In the genomic region with DNA sequence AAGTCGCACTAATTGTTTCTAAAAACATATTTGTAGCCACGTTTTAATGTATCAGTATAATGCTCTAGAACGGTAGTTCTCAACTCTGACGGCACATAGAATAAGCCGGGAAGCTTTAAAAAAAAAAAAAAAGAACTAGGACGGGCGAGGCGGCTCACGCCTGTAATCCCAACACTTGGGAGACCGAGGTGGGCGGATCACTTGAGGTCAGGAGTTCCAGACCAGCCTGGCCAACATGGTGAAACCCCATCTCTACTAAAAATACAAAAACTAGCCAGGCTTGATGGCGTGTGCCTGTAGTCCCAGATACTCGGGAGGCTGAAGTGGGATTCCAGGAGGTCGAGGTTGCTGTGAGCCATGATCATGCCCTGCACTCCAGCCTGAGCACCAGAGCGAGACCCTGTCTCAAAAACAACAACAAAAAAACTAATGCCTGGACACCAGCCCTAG, we compare ENCODE assay signal across 8 cellular contexts.
DNase-seq lines count a peak whose midpoint lies in the region; ATAC-seq lines count a peak whose summit lies in the region.

No MANE protein-coding gene starts in this region.

- H3K4me3 ChIP-seq in HUES6 (ENCODE audit: low read depth, low read length) = peak overlapping the region; percentile 86
- H3K4me3 ChIP-seq in iPS-20b (ENCODE audit: low read length) = peak overlapping the region; percentile 91

- H3K9me3 Mint-ChIP-seq in activated naive CD8-positive, alpha-beta T cell (ENCODE audit: low read depth) = no peaks in the 10 kb centered on the region
- no peaks in the 10 kb centered on the region for H3K9me3 Mint-ChIP-seq in stimulated activated memory B cell treated with anti-CD40 and anti-IgM and Interleukin-4, amounts not matched to agents 10 μg/mL and 1 μg/mL and 100 μg/mL, for 72 hours

- H3K27me3 ChIP-seq in HUES6 (ENCODE audit: control insufficient read depth, insufficient read depth, low read length) = no peaks in the 10 kb centered on the region
- H3K27me3 ChIP-seq in iPS-20b (ENCODE audit: insufficient read depth, low read length) = no peaks in the 10 kb centered on the region

- H3K36me3 Mint-ChIP-seq in activated naive CD8-positive, alpha-beta T cell = no peaks in the 10 kb centered on the region
- H3K36me3 Mint-ChIP-seq in stimulated activated memory B cell treated with anti-CD40 and anti-IgM and Interleukin-4, amounts not matched to agents 10 μg/mL and 1 μg/mL and 100 μg/mL, for 72 hours = no peaks in the 10 kb centered on the region

- DNase-seq in OCI-M1 (lab: John Stamatoyannopoulos, UW) (no peak), NCI-H1092 (lab: John Stamatoyannopoulos, UW) (no peak), inferior parietal cortex (ENCODE audit: extremely low spot score) (no peak)

- H3K9me3 ChIP-seq in HUES6 (ENCODE audit: control insufficient read depth, insufficient read depth, low read depth, low read length) (no peaks in the 10 kb centered on the region), iPS-20b (ENCODE audit: insufficient read depth, low read depth, low read length) (no peaks in the 10 kb centered on the region)

- no peak overlapping the region; the same call in 1 of the 2 replicates for H3K27ac ChIP-seq in HUES6 (ENCODE audit: low read depth, low read length)
- H3K27ac ChIP-seq in iPS-20b (ENCODE audit: low read length) = no peak overlapping the region

- no peaks in the 10 kb centered on the region for H3K27me3 Mint-ChIP-seq in activated naive CD8-positive, alpha-beta T cell
- H3K27me3 Mint-ChIP-seq in stimulated activated memory B cell treated with anti-CD40 and anti-IgM and Interleukin-4, amounts not matched to agents 10 μg/mL and 1 μg/mL and 100 μg/mL, for 72 hours = no peaks in the 10 kb centered on the region

- H3K27ac Mint-ChIP-seq in activated naive CD8-positive, alpha-beta T cell = peak overlapping the region; percentile 87
- H3K27ac Mint-ChIP-seq in stimulated activated memory B cell treated with anti-CD40 and anti-IgM and Interleukin-4, amounts not matched to agents 10 μg/mL and 1 μg/mL and 100 μg/mL, for 72 hours = peak overlapping the region; percentile 84

- ATAC-seq in stimulated activated memory B cell treated with anti-CD40 and anti-IgM and Interleukin-4, amounts not matched to agents 10 μg/mL and 1 μg/mL and 100 μg/mL, for 72 hours = no peak
- ATAC-seq in HG03439 (IDR thresholded peaks at IDR 0.05; ENCODE audit: unreplicated experiment) = no peak

- peaks cover 22% of the 10 kb centered on the region for H3K4me1 ChIP-seq in HUES6 (ENCODE audit: control insufficient read depth, insufficient read depth, low read length)
- H3K4me1 ChIP-seq in iPS-20b (ENCODE audit: insufficient read depth, low read length) = peaks cover 12% of the 10 kb centered on the region; the same call in 1 of the 2 replicates

- peak overlapping the region; percentile 89 for H3K4me3 Mint-ChIP-seq in activated naive CD8-positive, alpha-beta T cell
- peak overlapping the region; percentile 85 for H3K4me3 Mint-ChIP-seq in stimulated activated memory B cell treated with anti-CD40 and anti-IgM and Interleukin-4, amounts not matched to agents 10 μg/mL and 1 μg/mL and 100 μg/mL, for 72 hours

- H3K9ac ChIP-seq in HUES6 (ENCODE audit: low read length) = peak overlapping the region; percentile 68
- peak overlapping the region; percentile 60; the same call in 1 of the 2 replicates for H3K9ac ChIP-seq in iPS-20b (ENCODE audit: low read depth, low read length)

- H3K4me1 Mint-ChIP-seq in activated naive CD8-positive, alpha-beta T cell (ENCODE audit: low read depth) = peaks cover 24% of the 10 kb centered on the region
- H3K4me1 Mint-ChIP-seq in stimulated activated memory B cell treated with anti-CD40 and anti-IgM and Interleukin-4, amounts not matched to agents 10 μg/mL and 1 μg/mL and 100 μg/mL, for 72 hours = peaks cover 21% of the 10 kb centered on the region

- no peaks in the 10 kb centered on the region for H3K36me3 ChIP-seq in HUES6 (ENCODE audit: control insufficient read depth, insufficient read depth, low read length)
- H3K36me3 ChIP-seq in iPS-20b (ENCODE audit: insufficient read depth, low read depth, low read length) = no peaks in the 10 kb centered on the region
